In genomic region chr19:51777570-51778460, GRCh38 we compare ENCODE assay signal across 1 cellular context.
A peak's percentile ranks its signal among the peaks of the same experiment; 100 is the strongest.
TF ChIP-seq lines count a peak whose summit lies in the region.

No MANE protein-coding gene starts in this region.

TF ChIP-seq in HepG2, 621 proteins besides CTCF, POLR2A, EP300 and RAD21 (continued from another document):
- TF ChIP-seq, protein P1, sequence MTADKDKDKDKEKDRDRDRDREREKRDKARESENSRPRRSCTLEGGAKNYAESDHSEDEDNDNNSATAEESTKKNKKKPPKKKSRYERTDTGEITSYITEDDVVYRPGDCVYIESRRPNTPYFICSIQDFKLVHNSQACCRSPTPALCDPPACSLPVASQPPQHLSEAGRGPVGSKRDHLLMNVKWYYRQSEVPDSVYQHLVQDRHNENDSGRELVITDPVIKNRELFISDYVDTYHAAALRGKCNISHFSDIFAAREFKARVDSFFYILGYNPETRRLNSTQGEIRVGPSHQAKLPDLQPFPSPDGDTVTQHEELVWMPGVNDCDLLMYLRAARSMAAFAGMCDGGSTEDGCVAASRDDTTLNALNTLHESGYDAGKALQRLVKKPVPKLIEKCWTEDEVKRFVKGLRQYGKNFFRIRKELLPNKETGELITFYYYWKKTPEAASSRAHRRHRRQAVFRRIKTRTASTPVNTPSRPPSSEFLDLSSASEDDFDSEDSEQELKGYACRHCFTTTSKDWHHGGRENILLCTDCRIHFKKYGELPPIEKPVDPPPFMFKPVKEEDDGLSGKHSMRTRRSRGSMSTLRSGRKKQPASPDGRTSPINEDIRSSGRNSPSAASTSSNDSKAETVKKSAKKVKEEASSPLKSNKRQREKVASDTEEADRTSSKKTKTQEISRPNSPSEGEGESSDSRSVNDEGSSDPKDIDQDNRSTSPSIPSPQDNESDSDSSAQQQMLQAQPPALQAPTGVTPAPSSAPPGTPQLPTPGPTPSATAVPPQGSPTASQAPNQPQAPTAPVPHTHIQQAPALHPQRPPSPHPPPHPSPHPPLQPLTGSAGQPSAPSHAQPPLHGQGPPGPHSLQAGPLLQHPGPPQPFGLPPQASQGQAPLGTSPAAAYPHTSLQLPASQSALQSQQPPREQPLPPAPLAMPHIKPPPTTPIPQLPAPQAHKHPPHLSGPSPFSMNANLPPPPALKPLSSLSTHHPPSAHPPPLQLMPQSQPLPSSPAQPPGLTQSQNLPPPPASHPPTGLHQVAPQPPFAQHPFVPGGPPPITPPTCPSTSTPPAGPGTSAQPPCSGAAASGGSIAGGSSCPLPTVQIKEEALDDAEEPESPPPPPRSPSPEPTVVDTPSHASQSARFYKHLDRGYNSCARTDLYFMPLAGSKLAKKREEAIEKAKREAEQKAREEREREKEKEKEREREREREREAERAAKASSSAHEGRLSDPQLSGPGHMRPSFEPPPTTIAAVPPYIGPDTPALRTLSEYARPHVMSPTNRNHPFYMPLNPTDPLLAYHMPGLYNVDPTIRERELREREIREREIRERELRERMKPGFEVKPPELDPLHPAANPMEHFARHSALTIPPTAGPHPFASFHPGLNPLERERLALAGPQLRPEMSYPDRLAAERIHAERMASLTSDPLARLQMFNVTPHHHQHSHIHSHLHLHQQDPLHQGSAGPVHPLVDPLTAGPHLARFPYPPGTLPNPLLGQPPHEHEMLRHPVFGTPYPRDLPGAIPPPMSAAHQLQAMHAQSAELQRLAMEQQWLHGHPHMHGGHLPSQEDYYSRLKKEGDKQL (CRISPR knock-in tag; IDR thresholded peaks at IDR 0.05; ENCODE audit: low read depth): no peak
- TF ChIP-seq ZNF20 (CRISPR knock-in tag; IDR thresholded peaks at IDR 0.05) (no peak), ZNF598 (CRISPR knock-in tag; IDR thresholded peaks at IDR 0.05; ENCODE audit: borderline replicate concordance) (peak; percentile 14; the same call in 1 of the 2 replicates), ZSCAN21 (CRISPR knock-in tag; IDR thresholded peaks at IDR 0.05; ENCODE audit: borderline replicate concordance) (no peak), ZNF678 (CRISPR knock-in tag; IDR thresholded peaks at IDR 0.05) (no peak), ZBTB3 (CRISPR knock-in tag; IDR thresholded peaks at IDR 0.05; ENCODE audit: borderline replicate concordance, low read depth) (no peak), AFF4 (CRISPR knock-in tag; IDR thresholded peaks at IDR 0.05) (no peak), FUBP1 (CRISPR knock-in tag; IDR thresholded peaks at IDR 0.05; ENCODE audit: borderline replicate concordance) (no peak), FOXM1 (CRISPR knock-in tag; IDR thresholded peaks at IDR 0.05) (no peak), NAIF1 (CRISPR knock-in tag; IDR thresholded peaks at IDR 0.05; ENCODE audit: borderline replicate concordance) (no peak), ZNF788 (CRISPR knock-in tag; IDR thresholded peaks at IDR 0.05; ENCODE audit: borderline replicate concordance) (no peak), KLF15 (CRISPR knock-in tag; IDR thresholded peaks at IDR 0.05; ENCODE audit: borderline replicate concordance) (no peak)
